Comparison of ENCODE assay signal across 7 cellular contexts in the genomic region with DNA sequence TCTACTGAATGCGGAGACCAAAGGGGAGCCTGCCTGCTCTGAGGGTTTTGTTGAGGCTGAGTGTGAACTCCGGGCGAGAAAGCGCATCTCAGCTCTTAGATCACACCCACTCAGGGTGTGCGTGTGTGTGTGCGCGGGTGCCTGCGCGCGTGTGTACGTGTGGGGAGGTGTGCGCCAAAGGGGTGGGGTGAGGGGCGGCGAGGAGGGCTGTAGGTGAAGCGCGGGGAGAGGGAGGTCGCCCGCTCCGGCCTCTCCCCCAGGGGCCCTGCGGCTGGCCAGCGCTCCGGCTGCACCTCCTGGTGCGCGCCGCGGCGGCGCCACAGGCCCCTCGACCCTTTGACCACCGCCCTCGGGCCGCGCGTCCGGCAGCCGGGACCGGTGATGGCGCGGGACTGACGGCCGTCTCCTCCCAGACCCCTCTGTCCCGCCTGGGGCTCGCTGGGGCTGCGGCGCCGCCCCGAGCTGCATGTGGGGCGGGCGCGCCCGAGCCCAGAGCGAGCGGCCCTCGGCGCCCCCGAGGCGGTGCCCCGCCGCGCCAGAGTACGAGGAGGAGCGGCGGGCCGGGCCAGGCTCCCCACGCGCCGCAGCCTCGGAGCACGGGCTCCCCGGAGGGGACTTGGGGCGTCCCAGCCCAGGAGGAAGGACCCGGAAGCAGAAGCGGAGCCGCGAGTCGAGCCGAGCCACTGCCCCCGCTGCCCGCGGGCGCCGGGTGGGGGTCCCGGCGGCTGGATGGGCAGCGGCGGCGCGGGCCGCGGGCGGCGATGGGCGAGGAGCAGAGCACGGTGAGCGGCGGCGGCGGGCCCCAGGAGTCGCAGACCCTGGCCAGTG. TPM values are rescaled to one million over a fixed set of nuclear protein-coding genes. Genes with fewer than 3 reads are reported as not detected.
DNase-seq lines count a peak whose midpoint lies in the region; ATAC-seq and TF ChIP-seq lines count a peak whose summit lies in the region.

A gene with protein sequence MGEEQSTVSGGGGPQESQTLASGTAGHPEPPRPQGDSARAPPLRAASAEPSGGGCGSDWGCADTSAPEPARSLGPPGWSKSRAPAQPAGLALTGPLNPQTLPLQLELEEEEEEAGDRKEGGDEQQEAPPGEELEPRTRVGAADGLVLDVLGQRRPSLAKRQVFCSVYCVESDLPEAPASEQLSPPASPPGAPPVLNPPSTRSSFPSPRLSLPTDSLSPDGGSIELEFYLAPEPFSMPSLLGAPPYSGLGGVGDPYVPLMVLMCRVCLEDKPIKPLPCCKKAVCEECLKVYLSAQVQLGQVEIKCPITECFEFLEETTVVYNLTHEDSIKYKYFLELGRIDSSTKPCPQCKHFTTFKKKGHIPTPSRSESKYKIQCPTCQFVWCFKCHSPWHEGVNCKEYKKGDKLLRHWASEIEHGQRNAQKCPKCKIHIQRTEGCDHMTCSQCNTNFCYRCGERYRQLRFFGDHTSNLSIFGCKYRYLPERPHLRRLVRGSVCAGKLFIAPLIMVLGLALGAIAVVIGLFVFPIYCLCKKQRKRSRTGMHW (plus strand): TSS at position 654 of the 828 bp plus-strand sequence. CDS start 108 bp downstream, at position 762.

- peak; percentile 41 for ATAC-seq in GM18505 (IDR thresholded peaks at IDR 0.05; ENCODE audit: unreplicated experiment)
- ATAC-seq in thoracic aorta (ENCODE audit: insufficient number of reproducible peaks, low FRiP score, low read depth) = peak; percentile 66

- peaks cover 8% of the 10 kb centered on the region for H3K9me3 Mint-ChIP-seq in mesothelial cell of epicardium

- DNase-seq in mesothelial cell of epicardium (ENCODE audit: low spot score in 2 of 2, unreplicated experiment in 2 of 2) (peak in 1 of 2 experiments; percentile 32), thoracic aorta (ENCODE audit: low spot score) (peak; percentile 35), GF-D8 (lab: John Stamatoyannopoulos, UW) (no peak)

- H3K27ac Mint-ChIP-seq in mesothelial cell of epicardium = peak within 1 kb of the TSS; percentile 98

- peak within 1 kb of the TSS; percentile 60; the same call in 1 of the 2 replicates for H3K27ac ChIP-seq in HUES6 (ENCODE audit: low read depth, low read length)
- H3K27ac ChIP-seq in VCaP = peak within 1 kb of the TSS; percentile 19; the same call in 1 of the 2 replicates
- H3K27ac ChIP-seq in esophagus (ENCODE audit: low read depth in 2 of 2, low read length in 1 of 2) = peak within 1 kb of the TSS; percentile 93
- peak within 1 kb of the TSS; percentile 95 to 96 for H3K27ac ChIP-seq in thoracic aorta

- peak within 1 kb of the TSS; percentile 27 for H3K9ac ChIP-seq in HUES6 (ENCODE audit: low read length)

- no peak for TF ChIP-seq POLR2A in GM18505 (IDR thresholded peaks at IDR 0.05; ENCODE audit: borderline replicate concordance, extremely low read depth, insufficient read depth, insufficient read length)

- H3K4me3 ChIP-seq in HUES6 (ENCODE audit: low read depth, low read length) = peak within 1 kb of the TSS; percentile 62
- peak within 1 kb of the TSS; percentile 73 to 95 for H3K4me3 ChIP-seq in esophagus (ENCODE audit: low read depth in 1 of 2, low read length in 2 of 2)
- H3K4me3 ChIP-seq in thoracic aorta = peak within 1 kb of the TSS; percentile 81

- H3K36me3 ChIP-seq in HUES6 (ENCODE audit: control insufficient read depth, insufficient read depth, low read length) (no peaks in the 10 kb centered on the region), esophagus (ENCODE audit: control insufficient read depth in 2 of 2, insufficient read depth in 2 of 2, low read length in 1 of 2) (no peaks in the 10 kb centered on the region), thoracic aorta (no peaks in the 10 kb centered on the region)

- H3K36me3 Mint-ChIP-seq in mesothelial cell of epicardium = peaks cover 2% of the 10 kb centered on the region

- H3K9me3 ChIP-seq in HUES6 (ENCODE audit: control insufficient read depth, insufficient read depth, low read depth, low read length) (no peaks in the 10 kb centered on the region), esophagus (ENCODE audit: control insufficient read depth in 2 of 2, insufficient read depth in 1 of 2, low read depth in 1 of 2, low read length in 1 of 2) (no peaks in the 10 kb centered on the region), thoracic aorta (no peaks in the 10 kb centered on the region)

- H3K27me3 Mint-ChIP-seq in mesothelial cell of epicardium (ENCODE audit: low read depth) = no peaks in the 10 kb centered on the region

- peaks cover 39% of the 10 kb centered on the region for H3K4me1 Mint-ChIP-seq in mesothelial cell of epicardium

- 1% methylated on average over 50 to 99 of the region's 99 CpGs for WGBS in esophagus, 2 donors

- H3K4me1 ChIP-seq in HUES6 (ENCODE audit: control insufficient read depth, insufficient read depth, low read length) (peaks cover 14% of the 10 kb centered on the region), esophagus (ENCODE audit: control insufficient read depth in 2 of 2, insufficient read depth in 2 of 2, low read length in 1 of 2) (no peaks in the 10 kb centered on the region), thoracic aorta (ENCODE audit: control insufficient read depth in 1 of 2, low read depth in 2 of 2) (peaks cover 33 to 35% of the 10 kb centered on the region in 2 donors)

- H3K27me3 ChIP-seq in HUES6 (ENCODE audit: control insufficient read depth, insufficient read depth, low read length) (peaks cover 4% of the 10 kb centered on the region), esophagus (ENCODE audit: control insufficient read depth in 1 of 2, insufficient read depth in 2 of 2, low read length in 2 of 2) (no peaks in the 10 kb centered on the region), thoracic aorta (replicated peaks; ENCODE audit: insufficient read depth) (no peaks in the 10 kb centered on the region)

- peak within 1 kb of the TSS; percentile 94 for H3K4me3 Mint-ChIP-seq in mesothelial cell of epicardium

- TF ChIP-seq CTCF in VCaP (conservative IDR thresholded peaks at IDR 0.05) (0 out of 2 replicates have a peak, but pooled peaks have one; percentile 16), mesothelial cell of epicardium (IDR thresholded peaks at IDR 0.05; ENCODE audit: unreplicated experiment) (no peak), thoracic aorta (IDR thresholded peaks at IDR 0.05) (peak; percentile 22)

RNA-seq across cellular contexts. Expression of the gene that starts here (rescaled TPM):
- 1 to 10 TPM; 3.4 to 6.5 TPM for polyA plus RNA-seq in esophagus
- total RNA-seq in mesothelial cell of epicardium (49.8 to 54.9 TPM (median 51.1 TPM) in 3 replicates), thoracic aorta (10 to 100 TPM; 36.3 to 44.2 TPM)

Comparison
In these comparisons a context has a peak if more than half of its experiments do, and no peak if none do; other contexts are left out.
1. H3K27ac ChIP-seq: peak in every context shown above with its lines; median percentile 96 in thoracic aorta; 93 in esophagus; 60 in HUES6; 19 in VCaP.